In the genomic region with DNA sequence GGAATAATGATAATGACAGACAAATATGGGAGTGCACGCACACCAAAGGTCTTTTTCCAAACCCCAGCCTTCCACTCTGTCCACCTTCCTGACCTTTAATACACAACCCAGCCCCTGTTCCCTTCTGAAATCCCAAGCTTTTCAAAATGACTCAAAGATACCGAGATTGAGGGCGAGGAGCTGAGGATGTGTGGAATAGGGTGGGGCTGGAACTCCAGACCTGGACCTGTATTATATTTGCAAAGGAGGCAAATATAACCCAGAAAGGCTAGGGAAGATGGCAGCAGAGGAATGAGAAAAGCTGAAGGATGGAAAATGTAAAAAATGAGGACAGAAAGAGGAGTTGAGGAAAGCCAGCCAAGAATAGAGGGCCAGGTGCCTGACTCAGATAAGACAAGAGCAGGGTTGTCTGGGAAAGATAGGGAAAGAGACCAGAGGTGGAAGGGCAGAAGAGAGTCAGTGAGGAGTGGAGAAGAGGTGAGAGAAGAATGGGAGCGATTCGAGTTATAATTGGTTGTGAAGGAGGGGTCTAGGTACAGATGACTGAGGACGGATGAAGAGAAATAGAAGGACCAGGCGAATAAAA, we compare ENCODE assay signal across 9 cellular contexts. TPM values are rescaled to one million over a fixed set of nuclear protein-coding genes. Genes with fewer than 3 reads are reported as not detected.
DNase-seq lines count a peak whose midpoint lies in the region; ATAC-seq and TF ChIP-seq lines count a peak whose summit lies in the region.
"Had no signal": no experiment of that assay in that cellular context is flagged by ENCODE, and none has a peak within 500 bp of the region (broad histone marks: within the 10 kb centered on the region; RNA-seq: fewer than 3 reads in every experiment).

No MANE protein-coding gene starts in this region.

- intact Hi-C loops in right cardiac atrium (cut with DNase I): no loop called here

- H3K27me3 Mint-ChIP-seq in activated T-cell treated with anti-CD3 and anti-CD28 coated beads, Interleukin-2, amount 50 U/mL, for 4 hours (ENCODE audit: low read depth): peaks cover 31% of the 10 kb centered on the region

- no peak for ATAC-seq in activated T-cell treated with anti-CD3 and anti-CD28 coated beads, Interleukin-2, amount 50 U/mL, for 4 hours
- ATAC-seq in right cardiac atrium: no peak
- no peak for ATAC-seq in HG03095 (IDR thresholded peaks at IDR 0.05; ENCODE audit: unreplicated experiment)
- ATAC-seq in GM21576 (IDR thresholded peaks at IDR 0.05; ENCODE audit: unreplicated experiment): no peak

- H3K4me1 Mint-ChIP-seq in activated T-cell treated with anti-CD3 and anti-CD28 coated beads, Interleukin-2, amount 50 U/mL, for 4 hours (ENCODE audit: low read depth): peaks cover 30% of the 10 kb centered on the region

- H3K36me3 Mint-ChIP-seq in activated T-cell treated with anti-CD3 and anti-CD28 coated beads, Interleukin-2, amount 50 U/mL, for 4 hours (ENCODE audit: insufficient read depth): no peaks in the 10 kb centered on the region

- H3K4me1 ChIP-seq in right cardiac atrium (ENCODE audit: control insufficient read depth, insufficient read depth, low read length): peaks cover 9% of the 10 kb centered on the region
- H3K4me1 ChIP-seq in stomach smooth muscle (ENCODE audit: control insufficient read depth, insufficient read depth, low read length): peaks cover 60% of the 10 kb centered on the region

- H3K4me3 ChIP-seq in WI38 (ENCODE audit: low read depth, low read length): peak overlapping the region; percentile 94
- peak overlapping the region; percentile 98 for H3K4me3 ChIP-seq in right cardiac atrium (ENCODE audit: low read length)
- peak overlapping the region; percentile 63 to 89 for H3K4me3 ChIP-seq in stomach smooth muscle (ENCODE audit: low read length in 2 of 2)

- no peaks in the 10 kb centered on the region for H3K9me3 Mint-ChIP-seq in activated T-cell treated with anti-CD3 and anti-CD28 coated beads, Interleukin-2, amount 50 U/mL, for 4 hours

- H3K27ac ChIP-seq in right cardiac atrium (ENCODE audit: low read length) (peak overlapping the region; percentile 93), stomach smooth muscle (ENCODE audit: low read length) (peak overlapping the region; percentile 96)

- peaks cover 0 to 7% of the 10 kb centered on the region in 2 donors for H3K36me3 ChIP-seq in stomach smooth muscle (ENCODE audit: control insufficient read depth in 2 of 2, insufficient read depth in 2 of 2, low read length in 2 of 2)

- peak overlapping the region; percentile 34 to 51 for H3K9ac ChIP-seq in stomach smooth muscle (ENCODE audit: low read length in 2 of 2)

- DNase-seq in activated T-cell treated with anti-CD3 and anti-CD28 coated beads, Interleukin-2, amount 50 U/mL, for 4 hours: no peak
- DNase-seq in activated T-cell treated with anti-CD3 and anti-CD28 coated beads, Interleukin-2, amount 50 U/mL, for 1 hour: no peak
- DNase-seq in right cardiac atrium (no peak), medulla oblongata (ENCODE audit: extremely low spot score) (no peak)

- H3K9me3 ChIP-seq in right cardiac atrium (ENCODE audit: control insufficient read depth, low read length) (no peaks in the 10 kb centered on the region), stomach smooth muscle (ENCODE audit: control insufficient read depth in 2 of 2, low read length in 2 of 2) (no peaks in the 10 kb centered on the region)

- peak overlapping the region; percentile 76 for H3K4me3 Mint-ChIP-seq in activated T-cell treated with anti-CD3 and anti-CD28 coated beads, Interleukin-2, amount 50 U/mL, for 4 hours

- H3K27me3 ChIP-seq in right cardiac atrium (ENCODE audit: control insufficient read depth, insufficient read depth): no peaks in the 10 kb centered on the region
- H3K27me3 ChIP-seq in stomach smooth muscle (ENCODE audit: control insufficient read depth in 1 of 2, insufficient read depth in 2 of 2, low read length in 2 of 2): no peaks in the 10 kb centered on the region

- WGBS in right cardiac atrium: 29% methylated on average over 7 of the region's 7 CpGs

- no peak for TF ChIP-seq CTCF in WI38 (IDR thresholded peaks at IDR 0.05; ENCODE audit: low read depth, low read length)

RNA-seq across cellular contexts. Expression of a gene that starts 1.0 kb away (rescaled TPM):
- total RNA-seq in activated T-cell treated with anti-CD3 and anti-CD28 coated beads, Interleukin-2, amount 50 U/mL, for 4 hours: 10 to 100 TPM; 26.3 to 32.6 (median 29.4) TPM
- total RNA-seq in right cardiac atrium: 100 to 1,000 TPM; 116 to 161 (median 149) TPM
- 244 TPM for polyA plus RNA-seq in right cardiac atrium

RNA-seq across cellular contexts. Expression of a gene that starts 7.2 kb away (rescaled TPM):
- total RNA-seq in activated T-cell treated with anti-CD3 and anti-CD28 coated beads, Interleukin-2, amount 50 U/mL, for 4 hours: 100 to 1,000 TPM in 1 of 3 donors, 10 to 100 TPM in 2; 71.1 to 125 (median 86.4) TPM
- 1 to 10 TPM in 2 of 4 donors, under 1 TPM in 2; 0.28 to 1.1 (median 0.76) TPM for total RNA-seq in right cardiac atrium
- polyA plus RNA-seq in right cardiac atrium: 0.57 TPM
- total RNA-seq: glomerular endothelial cell had no signal

RNA-seq across cellular contexts. Expression of a gene that starts 12.2 kb away (rescaled TPM):
- 100 to 1,000 TPM; 185 to 199 (median 189) TPM for total RNA-seq in activated T-cell treated with anti-CD3 and anti-CD28 coated beads, Interleukin-2, amount 50 U/mL, for 4 hours
- 100 to 1,000 TPM; 123 to 135 (median 130) TPM for total RNA-seq in right cardiac atrium
- polyA plus RNA-seq in right cardiac atrium: 146 TPM

RNA-seq across cellular contexts. Expression of a gene that starts 24.2 kb away (rescaled TPM):
- total RNA-seq in activated T-cell treated with anti-CD3 and anti-CD28 coated beads, Interleukin-2, amount 50 U/mL, for 4 hours: 10 to 100 TPM; 42.0 to 76.9 (median 51.4) TPM
- total RNA-seq in right cardiac atrium: 10 to 100 TPM; 11.4 to 15.4 (median 13.7) TPM
- polyA plus RNA-seq in right cardiac atrium: 2.5 TPM
- total RNA-seq: glomerular endothelial cell had no signal

RNA-seq across cellular contexts. Expression of a gene that starts 41.3 kb away (rescaled TPM):
- 10 to 100 TPM; 46.5 to 54.4 (median 48.1) TPM for total RNA-seq in activated T-cell treated with anti-CD3 and anti-CD28 coated beads, Interleukin-2, amount 50 U/mL, for 4 hours
- 10 to 100 TPM; 60.3 to 71.0 (median 65.9) TPM for total RNA-seq in right cardiac atrium
- 71.8 TPM for polyA plus RNA-seq in right cardiac atrium

Comparison
In these comparisons a context has a peak if more than half of its experiments do, and no peak if none do; other contexts are left out.
1. RNA of a gene that starts 7.2 kb away (total RNA-seq): 71.1 to 125 TPM in activated T-cell treated with anti-CD3 and anti-CD28 coated beads, Interleukin-2, amount 50 U/mL, for 4 hours; 0.28 to 1.1 TPM in right cardiac atrium; every median in the first group is over 10 times any median in the second.
2. Peak in every context shown above with its lines, with median percentiles within 50 percentile points of each other: H3K4me3 ChIP-seq.